In the genomic region with DNA sequence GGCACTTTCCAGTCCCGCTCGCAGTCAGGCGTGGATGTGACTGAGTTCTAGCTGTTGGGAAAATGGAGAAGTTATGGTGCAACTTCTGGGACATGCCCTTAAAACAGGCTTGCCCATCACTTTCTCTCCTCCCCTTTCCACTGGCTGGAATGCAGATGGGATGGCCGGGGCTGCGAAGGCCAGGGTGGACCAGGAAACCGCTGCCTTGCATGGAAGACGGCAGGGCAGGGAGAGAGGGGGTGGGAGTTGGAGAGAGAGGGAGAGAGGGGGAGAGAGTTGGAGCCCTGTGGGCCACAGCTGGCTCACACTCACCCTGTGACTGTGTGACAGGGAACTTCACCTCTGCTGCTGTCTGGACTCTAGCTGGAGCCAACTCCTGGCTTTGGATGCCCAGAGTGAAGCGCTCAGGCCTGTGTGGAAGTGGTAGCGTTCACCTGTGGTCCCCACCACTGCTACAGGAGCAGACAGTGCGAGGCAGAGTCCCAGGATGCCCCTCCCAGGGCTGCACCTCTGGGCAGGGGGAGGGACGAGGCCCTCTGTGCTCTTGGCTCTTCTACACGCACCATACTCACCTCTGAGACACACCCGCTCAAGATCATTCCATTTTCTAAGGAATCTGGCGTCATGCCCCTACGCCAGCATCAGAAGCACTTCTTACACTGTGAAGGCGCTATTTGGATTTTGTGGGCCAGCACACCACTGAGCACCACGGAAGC, we compare ENCODE assay signal across 17 cellular contexts.
"Had no signal": no experiment of that assay in that cellular context is flagged by ENCODE, and none has a peak within 500 bp of the region (broad histone marks: within the 10 kb centered on the region; RNA-seq: fewer than 3 reads in every experiment).

No MANE protein-coding gene starts in this region.

- H3K9me3 ChIP-seq: adrenal gland, gastroesophageal sphincter, lower lobe of right lung, neutrophil, psoas muscle had no signal

- H3K27me3 ChIP-seq: adrenal gland, gastroesophageal sphincter had no signal

- H3K4me3 Mint-ChIP-seq: activated CD4-positive, alpha-beta memory T cell treated with anti-CD3 and anti-CD28 coated beads for 36 hours; activated naive CD4-positive, alpha-beta T cell treated with anti-CD3 and anti-CD28 coated beads, Interleukin-2, amount 10 ng/mL, durations not matched to agents 7 days and 5 days; activated T-helper 1 cell treated with anti-CD3 and anti-CD28 coated beads, Interleukin-12 subunit alpha, Interleukin-12 subunit beta, Interleukin-2, Interleukin-4 antibody, amounts not matched to agents 30 ng/mL and 10 ng/mL and 1 ng/mL, durations not matched to agents 14 hours and 24 hours and 36 hours; dendritic cell treated with granulocyte-macrophage colony-stimulating factor and Interleukin-4, amounts not matched to agents 40 ng/mL and 50 ng/mL, for 4 days; effector memory CD8-positive, alpha-beta T cell; T-helper 2 cell treated with Interferon-gamma antibody and Interleukin-4, amounts not matched to agents 5 μg/mL and 100 μg/mL, for 36 hours had no signal

- H3K36me3 Mint-ChIP-seq: activated CD4-positive, alpha-beta memory T cell treated with anti-CD3 and anti-CD28 coated beads for 36 hours had no signal

- H3K27me3 Mint-ChIP-seq: activated CD4-positive, alpha-beta memory T cell treated with anti-CD3 and anti-CD28 coated beads for 36 hours; activated naive CD4-positive, alpha-beta T cell treated with anti-CD3 and anti-CD28 coated beads, Interleukin-2, amount 10 ng/mL, durations not matched to agents 7 days and 5 days; dendritic cell treated with granulocyte-macrophage colony-stimulating factor and Interleukin-4, amounts not matched to agents 40 ng/mL and 50 ng/mL, for 4 days; effector memory CD8-positive, alpha-beta T cell had no signal

- ATAC-seq: effector memory CD8-positive, alpha-beta T cell; gastroesophageal sphincter; lower lobe of right lung; psoas muscle; stimulated activated naive CD8-positive, alpha-beta T cell treated with anti-CD3 and anti-CD28 coated beads, Interleukin-15, Interleukin-2, amounts not matched to agents 100 U/mL and 50 U/mL, for 24 hours had no signal

- H3K4me3 ChIP-seq: adrenal gland, gastroesophageal sphincter, lower lobe of right lung, psoas muscle had no signal

- H3K4me1 Mint-ChIP-seq: activated naive CD4-positive, alpha-beta T cell treated with anti-CD3 and anti-CD28 coated beads, Interleukin-2, amount 10 ng/mL, durations not matched to agents 7 days and 5 days had no signal

- H3K27ac ChIP-seq: adrenal gland, epithelial cell of prostate, gastroesophageal sphincter, lower lobe of right lung, neutrophil, psoas muscle had no signal

- DNase-seq: activated CD4-positive, alpha-beta memory T cell treated with anti-CD3 and anti-CD28 coated beads for 36 hours; activated CD4-positive, alpha-beta T cell treated with anti-CD3 and anti-CD28 coated beads for 1 hour; activated naive CD4-positive, alpha-beta T cell treated with anti-CD3 and anti-CD28 coated beads, Interleukin-2, amount 10 ng/mL, durations not matched to agents 7 days and 5 days; adrenal gland; effector memory CD8-positive, alpha-beta T cell; lower lobe of right lung; midbrain; psoas muscle; stimulated activated CD4-positive, alpha-beta T cell treated with anti-CD3 and anti-CD28 coated beads, Interleukin-4, amount 100 ng/mL, for 1 hour; stimulated activated CD8-positive, alpha-beta memory T cell treated with anti-CD3 and anti-CD28 coated beads, Interleukin-4, amount 100 ng/mL, for 48 hours; stimulated activated naive CD8-positive, alpha-beta T cell treated with anti-CD3 and anti-CD28 coated beads, Interleukin-15, Interleukin-2, amounts not matched to agents 100 U/mL and 50 U/mL, for 24 hours had no signal

- H3K27ac Mint-ChIP-seq: activated CD4-positive, alpha-beta memory T cell treated with anti-CD3 and anti-CD28 coated beads for 36 hours; activated T-helper 1 cell treated with anti-CD3 and anti-CD28 coated beads, Interleukin-12 subunit alpha, Interleukin-12 subunit beta, Interleukin-2, Interleukin-4 antibody, amounts not matched to agents 30 ng/mL and 10 ng/mL and 1 ng/mL, durations not matched to agents 14 hours and 24 hours and 36 hours; dendritic cell treated with granulocyte-macrophage colony-stimulating factor and Interleukin-4, amounts not matched to agents 40 ng/mL and 50 ng/mL, for 4 days; T-helper 2 cell treated with Interferon-gamma antibody and Interleukin-4, amounts not matched to agents 5 μg/mL and 100 μg/mL, for 36 hours had no signal

- H3K9me3 Mint-ChIP-seq: activated CD4-positive, alpha-beta memory T cell treated with anti-CD3 and anti-CD28 coated beads for 36 hours; activated naive CD4-positive, alpha-beta T cell treated with anti-CD3 and anti-CD28 coated beads, Interleukin-2, amount 10 ng/mL, durations not matched to agents 7 days and 5 days; activated T-helper 1 cell treated with anti-CD3 and anti-CD28 coated beads, Interleukin-12 subunit alpha, Interleukin-12 subunit beta, Interleukin-2, Interleukin-4 antibody, amounts not matched to agents 30 ng/mL and 10 ng/mL and 1 ng/mL, durations not matched to agents 14 hours and 24 hours and 36 hours; dendritic cell treated with granulocyte-macrophage colony-stimulating factor and Interleukin-4, amounts not matched to agents 40 ng/mL and 50 ng/mL, for 4 days; effector memory CD8-positive, alpha-beta T cell; T-helper 2 cell treated with Interferon-gamma antibody and Interleukin-4, amounts not matched to agents 5 μg/mL and 100 μg/mL, for 36 hours had no signal

- H3K36me3 ChIP-seq: adrenal gland, lower lobe of right lung, neutrophil had no signal
